Comparison of ENCODE assay signal across 1 cellular context in genomic region chrX:107935200-107935599, GRCh38.
TF ChIP-seq lines count a peak whose summit lies in the region.

No MANE protein-coding gene starts in this region.

TF ChIP-seq in HepG2, 621 proteins besides CTCF, POLR2A, EP300 and RAD21 (continued from another document):
- TF ChIP-seq NFAT5 (CRISPR knock-in tag; IDR thresholded peaks at IDR 0.05) (no peak), HOXA9 (CRISPR knock-in tag; IDR thresholded peaks at IDR 0.05; ENCODE audit: borderline replicate concordance) (no peak), NR3C1 (CRISPR knock-in tag; IDR thresholded peaks at IDR 0.05) (no peak), ZNF740 (CRISPR knock-in tag; IDR thresholded peaks at IDR 0.05) (no peak)
TF ChIP-seq in HepG2: peak in this region for 0.
